ENCODE assay signal across 1 cellular context in the genomic region with DNA sequence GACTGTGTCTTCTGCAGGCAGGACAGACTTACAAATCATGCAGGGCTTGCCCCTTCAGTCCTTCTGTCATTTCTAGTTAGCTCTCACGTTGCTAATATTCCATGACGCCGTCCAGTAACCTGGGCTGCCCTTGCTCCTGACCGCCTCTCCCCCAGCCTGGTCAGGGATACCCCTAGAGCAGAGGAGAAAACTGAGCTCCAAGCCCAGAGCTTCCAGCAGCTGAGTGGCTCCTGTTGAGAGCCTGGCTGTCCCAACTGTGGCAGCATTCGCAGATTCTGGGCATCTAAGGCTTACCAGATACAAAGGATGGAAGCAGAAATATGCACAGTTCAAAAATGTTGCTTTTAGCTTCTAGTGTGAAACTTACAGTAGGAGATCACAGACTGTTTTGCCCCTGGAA.
TF ChIP-seq lines count a peak whose summit lies in the region.

No MANE protein-coding gene starts in this region.

TF ChIP-seq in IMR-90, 13 proteins besides CTCF, POLR2A, EP300 and RAD21:
- TF ChIP-seq BHLHE40 (IDR thresholded peaks at IDR 0.05; ENCODE audit: low read depth, low read length) (no peak), MXI1 (IDR thresholded peaks at IDR 0.05; ENCODE audit: borderline replicate concordance, low read depth, low read length) (no peak), RFX5 (IDR thresholded peaks at IDR 0.05; ENCODE audit: low read depth, low read length) (no peak), FOS (IDR thresholded peaks at IDR 0.05; ENCODE audit: low read depth, low read length) (no peak), RCOR1 (IDR thresholded peaks at IDR 0.05; ENCODE audit: insufficient replicate concordance, low read length) (no peak), NFE2L2 (IDR thresholded peaks at IDR 0.05; ENCODE audit: low read depth, low read length) (no peak), SMC3 (IDR thresholded peaks at IDR 0.05; ENCODE audit: low read depth, low read length) (no peak), ELK1 (IDR thresholded peaks at IDR 0.05; ENCODE audit: borderline replicate concordance, low read depth, low read length) (no peak), CEBPB (IDR thresholded peaks at IDR 0.05; ENCODE audit: low read depth, low read length) (no peak), MAZ (IDR thresholded peaks at IDR 0.05; ENCODE audit: borderline replicate concordance, low read depth, low read length) (no peak), CHD1 (IDR thresholded peaks at IDR 0.05; ENCODE audit: low read depth, low read length) (no peak)
- TF ChIP-seq, protein P1, sequence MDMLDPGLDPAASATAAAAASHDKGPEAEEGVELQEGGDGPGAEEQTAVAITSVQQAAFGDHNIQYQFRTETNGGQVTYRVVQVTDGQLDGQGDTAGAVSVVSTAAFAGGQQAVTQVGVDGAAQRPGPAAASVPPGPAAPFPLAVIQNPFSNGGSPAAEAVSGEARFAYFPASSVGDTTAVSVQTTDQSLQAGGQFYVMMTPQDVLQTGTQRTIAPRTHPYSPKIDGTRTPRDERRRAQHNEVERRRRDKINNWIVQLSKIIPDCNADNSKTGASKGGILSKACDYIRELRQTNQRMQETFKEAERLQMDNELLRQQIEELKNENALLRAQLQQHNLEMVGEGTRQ (IDR thresholded peaks at IDR 0.05; ENCODE audit: low read depth, low read length): no peak
